22 cellular contexts compared by ENCODE assay signal in the genomic region with DNA sequence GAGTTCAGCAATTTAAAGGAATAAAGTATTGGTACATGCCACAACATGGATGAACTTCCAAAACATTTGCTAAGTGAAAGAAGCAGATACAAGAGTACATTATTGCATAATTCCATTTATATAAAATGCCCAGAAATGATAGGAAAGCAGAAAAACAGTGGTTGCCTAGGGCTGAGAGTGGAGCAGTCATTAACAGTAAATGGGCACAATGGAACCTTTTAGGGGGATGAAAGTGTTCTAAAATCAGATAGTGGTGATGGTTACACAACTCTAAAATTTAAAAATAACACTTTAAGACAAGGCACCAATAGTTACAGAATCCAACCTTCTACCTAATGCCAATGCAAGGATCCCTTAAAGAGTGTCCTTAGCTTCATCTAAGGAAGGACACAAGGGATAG.
"Had no signal": no experiment of that assay in that cellular context is flagged by ENCODE, and none has a peak within 500 bp of the region (broad histone marks: within the 10 kb centered on the region; RNA-seq: fewer than 3 reads in every experiment).

No MANE protein-coding gene starts in this region.

- H3K27ac ChIP-seq: breast epithelium, coronary artery, esophagus squamous epithelium, neural progenitor cell, sigmoid colon, testis, vagina had no signal

- H3K27me3 ChIP-seq: breast epithelium, esophagus squamous epithelium, neural progenitor cell, sigmoid colon, testis, vagina had no signal

- ATAC-seq: left colon; stimulated activated memory B cell treated with anti-CD40 and anti-IgM and Interleukin-4, amounts not matched to agents 10 μg/mL and 1 μg/mL and 100 μg/mL, for 72 hours; T-cell had no signal

- H2AFZ ChIP-seq: neural progenitor cell had no signal

- H3K27ac Mint-ChIP-seq: activated naive CD8-positive, alpha-beta T cell treated with anti-CD3 and anti-CD28 coated beads for 36 hours; neural progenitor cell; stimulated activated memory B cell treated with anti-CD40 and anti-IgM and Interleukin-4, amounts not matched to agents 10 μg/mL and 1 μg/mL and 100 μg/mL, for 72 hours; type B pancreatic cell had no signal

- H3K36me3 ChIP-seq: breast epithelium, esophagus squamous epithelium, neural progenitor cell, sigmoid colon, vagina, WERI-Rb-1 had no signal

- H3K4me3 Mint-ChIP-seq: activated naive CD8-positive, alpha-beta T cell treated with anti-CD3 and anti-CD28 coated beads for 36 hours; neural progenitor cell; stimulated activated memory B cell treated with anti-CD40 and anti-IgM and Interleukin-4, amounts not matched to agents 10 μg/mL and 1 μg/mL and 100 μg/mL, for 72 hours; type B pancreatic cell had no signal

- H3K27me3 Mint-ChIP-seq: activated naive CD8-positive, alpha-beta T cell treated with anti-CD3 and anti-CD28 coated beads for 36 hours; stimulated activated memory B cell treated with anti-CD40 and anti-IgM and Interleukin-4, amounts not matched to agents 10 μg/mL and 1 μg/mL and 100 μg/mL, for 72 hours; T-cell; type B pancreatic cell had no signal

- H3K9me3 Mint-ChIP-seq: T-cell, type B pancreatic cell had no signal

- H3K9me3 ChIP-seq: breast epithelium, esophagus squamous epithelium, sigmoid colon, testis, vagina had no signal

- DNase-seq: activated CD4-positive, alpha-beta T cell treated with anti-CD3 and anti-CD28 coated beads, Interleukin-2, amount 50 U/mL, for 1 hour; activated CD4-positive, CD25-positive, alpha-beta regulatory T cell treated with anti-CD3 and anti-CD28 coated beads, Interleukin-2, amount 50 U/mL, for 72 hours; activated effector memory CD4-positive, alpha-beta T cell treated with anti-CD3 and anti-CD28 coated beads, Interleukin-2, amount 50 U/mL, for 16 hours; activated naive CD8-positive, alpha-beta T cell treated with anti-CD3 and anti-CD28 coated beads for 36 hours; amniotic stem cell; cerebellar nuclear complex; esophagus squamous epithelium; left colon; mesenchymal stem cell; posterior cingulate gyrus; sigmoid colon; stimulated activated CD4-positive, alpha-beta T cell treated with anti-CD3 and anti-CD28 coated beads, Interleukin-15, amount 100 ng/mL, for 24 hours; T-cell; testis; WERI-Rb-1 had no signal

- H3K4me3 ChIP-seq: breast epithelium, coronary artery, esophagus squamous epithelium, neural progenitor cell, sigmoid colon, smooth muscle cell, testis, vagina had no signal

- H3K4me2 ChIP-seq: neural progenitor cell, smooth muscle cell had no signal

- H3K9ac ChIP-seq: neural progenitor cell had no signal
